Comparison of ENCODE assay signal across 8 cellular contexts in genomic region chr7:192035-192649, GRCh38. TPM values are rescaled to one million over a fixed set of nuclear protein-coding genes. Genes with fewer than 3 reads are reported as not detected.
DNase-seq lines count a peak whose midpoint lies in the region; ATAC-seq and TF ChIP-seq lines count a peak whose summit lies in the region.

TSS of gene FAM20C (plus strand) at chr7:192571. CDS start at chr7:193200, 629 bp downstream.

- H3K36me3 Mint-ChIP-seq in endothelial cell (ENCODE audit: low read depth, unreplicated experiment) = no peaks in the 10 kb centered on the region

- no peak for ATAC-seq in GM18868 (IDR thresholded peaks at IDR 0.05; ENCODE audit: unreplicated experiment)

- H3K4me3 Mint-ChIP-seq in endothelial cell (ENCODE audit: unreplicated experiment) = peak within 1 kb of the TSS; percentile 93

- H3K9me3 Mint-ChIP-seq in endothelial cell (ENCODE audit: unreplicated experiment) = no peaks in the 10 kb centered on the region

- peaks cover 28% of the 10 kb centered on the region for H3K27me3 Mint-ChIP-seq in endothelial cell (ENCODE audit: unreplicated experiment)

- DNase-seq in DMS79 (lab: John Stamatoyannopoulos, UW) = peak; percentile 29
- peak; percentile 67 to 79 for DNase-seq in NCI-H2081 (lab: John Stamatoyannopoulos, UW)
- peak; percentile 37 for DNase-seq in activated CD8-positive, alpha-beta memory T cell treated with anti-CD3 and anti-CD28 coated beads, Interleukin-2, amount 50 U/mL, for 4 hours
- DNase-seq in endothelial cell (ENCODE audit: low spot score) = peak; percentile 33
- peak; percentile 10 to 78 for DNase-seq in lung microvascular endothelial cell (ENCODE audit: low read depth in 2 of 2)
- DNase-seq in stimulated activated CD4-positive, alpha-beta T cell treated with anti-CD3 and anti-CD28 coated beads, Interleukin-4, amount 100 ng/mL, for 48 hours (ENCODE audit: low read depth in 2 of 2) = peak; percentile 18 to 42
- no peak for DNase-seq in SHP77 treated with DMSO at 0.1 percent for 48 hours (lab: John Stamatoyannopoulos, UW)

- H3K27ac Mint-ChIP-seq in endothelial cell (ENCODE audit: unreplicated experiment) = no peak within 1 kb of the TSS

- H3K4me1 Mint-ChIP-seq in endothelial cell (ENCODE audit: unreplicated experiment) = peaks cover 11% of the 10 kb centered on the region

- no peak for TF ChIP-seq CTCF in endothelial cell (IDR thresholded peaks at IDR 0.05; ENCODE audit: unreplicated experiment)

RNA-seq across cellular contexts. Expression of gene FAM20C, which starts in this region (rescaled TPM):
- total RNA-seq in endothelial cell (ENCODE audit: unreplicated experiment) (3.1 TPM), lung microvascular endothelial cell (0.65 and 0.79 TPM in 2 replicates)

Comparison
In these comparisons a context has a peak if more than half of its experiments do, and no peak if none do; other contexts are left out.
1. Peak in DNase-seq in lung microvascular endothelial cell; RNA of the gene not detected or under 1 TPM.